19 cellular contexts compared by ENCODE assay signal in the genomic region with DNA sequence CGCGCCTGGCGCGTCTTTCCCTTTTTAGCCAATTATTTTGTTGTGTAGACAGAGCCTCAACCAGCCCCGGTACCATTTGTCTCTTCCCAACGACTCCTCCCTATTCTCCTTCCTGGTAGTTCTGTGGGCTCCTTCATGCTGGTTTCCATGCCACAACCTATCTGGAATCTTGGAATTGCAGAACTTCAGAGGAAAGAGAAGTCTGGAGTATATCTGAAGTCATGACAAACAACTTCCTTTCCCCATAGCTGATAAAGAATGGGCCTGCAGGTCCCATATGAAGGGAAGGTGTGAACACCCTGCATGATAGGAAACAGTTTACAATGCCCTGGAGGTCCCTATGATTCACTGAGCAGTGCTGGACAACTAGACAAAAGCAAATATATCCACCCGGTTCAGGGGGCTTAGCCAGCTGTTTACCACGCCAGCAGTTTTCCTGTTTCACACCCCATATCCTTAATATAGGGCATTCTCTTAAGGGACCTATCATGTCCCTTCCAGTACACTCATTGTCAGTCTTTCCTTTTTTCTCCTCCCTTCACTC. TPM values are rescaled to one million over a fixed set of nuclear protein-coding genes. Genes with fewer than 3 reads are reported as not detected.
DNase-seq lines count a peak whose midpoint lies in the region; ATAC-seq, FAIRE-seq and TF ChIP-seq lines count a peak whose summit lies in the region.
"Had no signal": no experiment of that assay in that cellular context is flagged by ENCODE, and none has a peak within 500 bp of the region (broad histone marks: within the 10 kb centered on the region; RNA-seq: fewer than 3 reads in every experiment).

No MANE protein-coding gene starts in this region.

- CTCF ChIA-PET in A549 (lab: Yijun Ruan, JAX) (no interaction called here), WTC11 (lab: Charles Lee) (no interaction called here)
- CTCF ChIA-PET in CD8-positive, alpha-beta memory T cell (lab: Charles Lee) = interaction anchor here (1.6 kb wide), 1 partner anchor 46 kb away, joined by 5 read pairs; no protein-coding TSS in a partner anchor
- CTCF ChIA-PET in activated CD8-positive, alpha-beta T cell treated with anti-CD3 and anti-CD28 coated beads, Interleukin-2, amount 10 ng/mL, durations not matched to agents 7 days and 5 days (lab: Charles Lee) = no interaction called here

- peak overlapping the region in 5 of 7 donors; percentile 3 to 67 (median 32) for H3K4me3 Mint-ChIP-seq in CD8-positive, alpha-beta memory T cell
- no peak overlapping the region for H3K4me3 Mint-ChIP-seq in activated CD8-positive, alpha-beta T cell treated with anti-CD3 and anti-CD28 coated beads, Interleukin-2, amount 10 ng/mL, durations not matched to agents 7 days and 5 days
- H3K4me3 Mint-ChIP-seq in memory B cell = no peak overlapping the region
- no peak overlapping the region for H3K4me3 Mint-ChIP-seq in WTC11
- H3K4me3 Mint-ChIP-seq: GM23338 had no signal

- H3K4me2 ChIP-seq in A549 = no peak overlapping the region
- H3K4me2 ChIP-seq: GM23338 had no signal

- TF ChIP-seq EP300 in A549 (IDR thresholded peaks at IDR 0.05) = no peak

- peaks cover 67% of the 10 kb centered on the region for H3K4me1 ChIP-seq in A549
- peaks cover 76% of the 10 kb centered on the region for H3K4me1 ChIP-seq in CD8-positive, alpha-beta memory T cell (ENCODE audit: insufficient read depth, low read length)
- H3K4me1 ChIP-seq: testis had no signal

- in situ Hi-C loops in G401 (cut with HindIII; ENCODE audit: low sequenced_read_pairs) = no loop called here

- no peaks in the 10 kb centered on the region for H3K9me3 ChIP-seq in A549
- no peaks in the 10 kb centered on the region for H3K9me3 ChIP-seq in CD8-positive, alpha-beta memory T cell (ENCODE audit: low read length)
- H3K9me3 ChIP-seq: testis had no signal

- no peak for FAIRE-seq in A549 (lab: Jason Lieb, UNC)
- FAIRE-seq: frontal cortex had no signal

- no peaks in the 10 kb centered on the region for H3K9me3 Mint-ChIP-seq in CD8-positive, alpha-beta memory T cell
- no peaks in the 10 kb centered on the region for H3K9me3 Mint-ChIP-seq in activated CD8-positive, alpha-beta T cell treated with anti-CD3 and anti-CD28 coated beads, Interleukin-2, amount 10 ng/mL, durations not matched to agents 7 days and 5 days (ENCODE audit: insufficient read depth)
- H3K9me3 Mint-ChIP-seq in memory B cell (no peaks in the 10 kb centered on the region), WTC11 (no peaks in the 10 kb centered on the region)
- H3K9me3 Mint-ChIP-seq: GM23338 had no signal

- TF ChIP-seq CTCF in A549 (IDR thresholded peaks at IDR 0.05) (no peak), WTC11 (IDR thresholded peaks at IDR 0.05) (no peak)

- 82% methylated on average over 8 of the region's 8 CpGs for WGBS in A549 (ENCODE audit: missing lambda C conversion rate)

- no peak for TF ChIP-seq POLR2A in A549 (IDR thresholded peaks at IDR 0.05; ENCODE audit: low read length)

- peaks cover 0 to 2% (median 0%) of the 10 kb centered on the region in 3 donors for H3K36me3 Mint-ChIP-seq in CD8-positive, alpha-beta memory T cell
- peaks cover 10% of the 10 kb centered on the region for H3K36me3 Mint-ChIP-seq in activated CD8-positive, alpha-beta T cell treated with anti-CD3 and anti-CD28 coated beads, Interleukin-2, amount 10 ng/mL, durations not matched to agents 7 days and 5 days (ENCODE audit: low read depth)
- H3K36me3 Mint-ChIP-seq in memory B cell (peaks cover 2% of the 10 kb centered on the region), WTC11 (no peaks in the 10 kb centered on the region)

- peak overlapping the region in 7 of 8 donors; percentile 79 to 92 (median 89) for H3K27ac Mint-ChIP-seq in CD8-positive, alpha-beta memory T cell
- peak overlapping the region; percentile 52 for H3K27ac Mint-ChIP-seq in activated CD8-positive, alpha-beta T cell treated with anti-CD3 and anti-CD28 coated beads, Interleukin-2, amount 10 ng/mL, durations not matched to agents 7 days and 5 days
- peak overlapping the region; percentile 32 for H3K27ac Mint-ChIP-seq in memory B cell
- no peak overlapping the region for H3K27ac Mint-ChIP-seq in WTC11
- H3K27ac Mint-ChIP-seq: GM23338 had no signal

- no peak overlapping the region for H3K4me3 ChIP-seq in A549
- no peak overlapping the region for H3K4me3 ChIP-seq in CD8-positive, alpha-beta memory T cell (ENCODE audit: low read length)
- H3K4me3 ChIP-seq: coronary artery, GM23338, testis had no signal

- H3K27me3 ChIP-seq in CD8-positive, alpha-beta memory T cell (ENCODE audit: insufficient read depth, low read length, poor library complexity, severe bottlenecking) = no peaks in the 10 kb centered on the region
- H3K27me3 ChIP-seq: testis had no signal

- no peak for TF ChIP-seq RAD21 in A549 (conservative IDR thresholded peaks at IDR 0.05 in 1 of 2, IDR thresholded peaks at IDR 0.05 in 1 of 2)

- peaks cover 58 to 75% (median 71%) of the 10 kb centered on the region in 3 donors for H3K4me1 Mint-ChIP-seq in CD8-positive, alpha-beta memory T cell
- peaks cover 67% of the 10 kb centered on the region for H3K4me1 Mint-ChIP-seq in activated CD8-positive, alpha-beta T cell treated with anti-CD3 and anti-CD28 coated beads, Interleukin-2, amount 10 ng/mL, durations not matched to agents 7 days and 5 days (ENCODE audit: low read depth)
- H3K4me1 Mint-ChIP-seq in memory B cell (peaks cover 18% of the 10 kb centered on the region), WTC11 (peaks cover 49% of the 10 kb centered on the region)

- peaks cover 0 to 12% of the 10 kb centered on the region in 2 donors for H3K27me3 Mint-ChIP-seq in CD8-positive, alpha-beta memory T cell
- H3K27me3 Mint-ChIP-seq in activated CD8-positive, alpha-beta T cell treated with anti-CD3 and anti-CD28 coated beads, Interleukin-2, amount 10 ng/mL, durations not matched to agents 7 days and 5 days (ENCODE audit: low read depth) = no peaks in the 10 kb centered on the region
- H3K27me3 Mint-ChIP-seq in memory B cell (no peaks in the 10 kb centered on the region), WTC11 (ENCODE audit: low read depth) (no peaks in the 10 kb centered on the region)

- peak overlapping the region; percentile 46 to 94 for H3K27ac ChIP-seq in A549
- H3K27ac ChIP-seq in CD8-positive, alpha-beta memory T cell (ENCODE audit: low read depth, low read length) = no peak overlapping the region
- H3K27ac ChIP-seq: coronary artery, parathyroid adenoma, testis had no signal

- ATAC-seq in A549 (no peak), memory B cell (ENCODE audit: low read depth) (no peak), WTC11 (no peak)
- ATAC-seq in activated CD8-positive, alpha-beta T cell treated with anti-CD3 and anti-CD28 coated beads, Interleukin-2, amount 10 ng/mL, durations not matched to agents 7 days and 5 days = no peak
- ATAC-seq: GM23338, left lobe of liver had no signal

- DNase-seq in A549 (ENCODE audit: low read depth in 1 of 2, low spot score in 1 of 2) (no peak), memory B cell (ENCODE audit: low spot score in 2 of 2) (no peak), iPS-NIHi11 (ENCODE audit: low spot score) (no peak), WTC11 (ENCODE audit: low spot score) (no peak), GM19238 (ENCODE audit: insufficient read length, low spot score) (no peak), G401 (ENCODE audit: low spot score) (no peak)
- no peak for DNase-seq in CD8-positive, alpha-beta memory T cell
- DNase-seq in activated CD8-positive, alpha-beta T cell treated with anti-CD3 and anti-CD28 coated beads, Interleukin-2, amount 10 ng/mL, durations not matched to agents 7 days and 5 days = no peak
- DNase-seq: activated gamma-delta T cell; NCI-H1105; NCI-H82; stimulated activated CD4-positive, alpha-beta T cell treated with anti-CD3 and anti-CD28 coated beads, Interleukin-2, amount 100 ng/mL, for 48 hours; testis had no signal

- POLR2A ChIA-PET in A549 (lab: Yijun Ruan, JAX) = no interaction called here
- POLR2A ChIA-PET in CD8-positive, alpha-beta memory T cell (lab: Charles Lee) = no interaction called here
- POLR2A ChIA-PET in activated CD8-positive, alpha-beta T cell treated with anti-CD3 and anti-CD28 coated beads, Interleukin-2, amount 10 ng/mL, durations not matched to agents 7 days and 5 days (lab: Charles Lee) = interaction anchor here (0.8 to 1.2 kb wide), 2 partner anchors 46 to 74 kb away, joined by 3 read pairs; no protein-coding TSS in a partner anchor
- POLR2A ChIA-PET in WTC11 (lab: Charles Lee) = no interaction called here

- H3K36me3 ChIP-seq in CD8-positive, alpha-beta memory T cell (ENCODE audit: insufficient read depth, low read length) = no peaks in the 10 kb centered on the region

TF ChIP-seq in WTC11, 78 proteins besides CTCF, POLR2A, EP300 and RAD21 (continues in another document):
- no peak for TF ChIP-seq FOXP1 (CRISPR knock-in tag; IDR thresholded peaks at IDR 0.05; ENCODE audit: borderline replicate concordance)
- no peak for TF ChIP-seq NR2C2 (CRISPR knock-in tag; IDR thresholded peaks at IDR 0.05)

RNA-seq across cellular contexts. Expression of a gene that starts 19.4 kb away (rescaled TPM):
- polyA plus RNA-seq in A549 (2011; rRNA removed) (not detected in 2 replicates), A549 (2017; fragmentation: RNase III; extraction: RNeasy Plus Mini Kit Qiagen cat#74134 plus additional on column Dnase treatment) (0.03 TPM in 1 of 3 replicates, not detected in the others)
- not detected in 2 replicates for polyA plus RNA-seq in A549 (2012; cell fraction: cytosol; rRNA removed)
- polyA plus RNA-seq in A549 (2012; cell fraction: nucleus; rRNA removed) = 0.01 TPM in 1 of 2 replicates, not detected in the other
- polyA minus RNA-seq in A549 (2011; rRNA and poly(A)+ RNA removed) = not detected in 2 replicates
- total RNA-seq in CD8-positive, alpha-beta memory T cell = not detected
- polyA plus RNA-seq in CD8-positive, alpha-beta memory T cell = not detected
- not detected for total RNA-seq in activated CD8-positive, alpha-beta T cell treated with anti-CD3 and anti-CD28 coated beads, Interleukin-2, amount 10 ng/mL, durations not matched to agents 7 days and 5 days
- total RNA-seq in WTC11 (2021) = 0.07 to 0.28 TPM in 2 of 3 replicates, not detected in the other
- not detected in 2 replicates for total RNA-seq in G401 (2014; rRNA removed; shearing (Covaris generic))
- total RNA-seq: epithelial cell of proximal tubule, GM23338, left lobe of liver had no signal

RNA-seq across cellular contexts. Expression of a gene that starts 50.1 kb away (rescaled TPM):
- polyA plus RNA-seq in A549 (2011; rRNA removed) = 3,130 and 3,742 TPM in 2 replicates
- polyA plus RNA-seq in A549 (2012; cell fraction: cytosol; rRNA removed) = 3,096 and 3,118 TPM in 2 replicates
- 460 and 1,554 TPM in 2 replicates for polyA plus RNA-seq in A549 (2012; cell fraction: nucleus; rRNA removed)
- polyA plus RNA-seq in A549 (2017; fragmentation: RNase III; extraction: RNeasy Plus Mini Kit Qiagen cat#74134 plus additional on column Dnase treatment) = 6,622 to 7,955 TPM (median 7,447 TPM) in 3 replicates
- 852 and 1,226 TPM in 2 replicates for polyA minus RNA-seq in A549 (2011; rRNA and poly(A)+ RNA removed)
- 1,000 to 10,000 TPM; 3,415 to 3,478 TPM for total RNA-seq in CD8-positive, alpha-beta memory T cell
- polyA plus RNA-seq in CD8-positive, alpha-beta memory T cell = 28,788 TPM
- 1,000 to 10,000 TPM; 8,800 to 8,961 TPM for total RNA-seq in activated CD8-positive, alpha-beta T cell treated with anti-CD3 and anti-CD28 coated beads, Interleukin-2, amount 10 ng/mL, durations not matched to agents 7 days and 5 days
- total RNA-seq in WTC11 (2021) = 2,375 to 2,595 TPM (median 2,468 TPM) in 3 replicates
- 2,749 and 3,064 TPM in 2 replicates for total RNA-seq in G401 (2014; rRNA removed; shearing (Covaris generic))

Comparison
In these comparisons a context has a peak if more than half of its experiments do, and no peak if none do; other contexts are left out.
1. H3K4me3 Mint-ChIP-seq: peak in CD8-positive, alpha-beta memory T cell (5 of 7); none in activated CD8-positive, alpha-beta T cell treated with anti-CD3 and anti-CD28 coated beads, Interleukin-2, amount 10 ng/mL, durations not matched to agents 7 days and 5 days (single experiment), memory B cell (single experiment) and WTC11 (single experiment).